In the genomic region with DNA sequence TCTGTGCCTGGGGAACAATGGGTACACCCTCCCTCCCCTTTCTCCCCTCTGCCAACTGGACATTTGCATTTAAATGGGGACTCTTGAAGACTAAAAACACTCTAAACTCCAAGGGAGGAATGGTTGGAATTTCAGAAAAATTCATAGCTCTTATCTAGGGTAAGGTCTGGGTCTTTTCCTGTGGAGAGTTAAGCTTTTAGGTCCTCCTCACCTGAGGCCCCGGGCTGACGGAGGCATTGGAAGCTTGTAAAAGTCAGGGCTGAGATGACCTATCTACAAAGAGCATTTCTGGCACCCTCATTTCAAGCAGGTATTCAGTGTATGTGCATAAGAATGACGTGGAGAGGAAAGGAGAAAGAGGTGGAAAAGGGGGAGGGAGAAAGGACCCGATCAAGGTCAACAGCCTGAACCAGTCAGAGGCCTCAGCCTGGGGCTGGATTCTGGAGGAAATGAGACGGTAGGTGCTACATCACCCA, we compare ENCODE assay signal across 16 cellular contexts.
DNase-seq lines count a peak whose midpoint lies in the region; TF ChIP-seq lines count a peak whose summit lies in the region.
"Had no signal": no experiment of that assay in that cellular context is flagged by ENCODE, and none has a peak within 500 bp of the region (broad histone marks: within the 10 kb centered on the region; RNA-seq: fewer than 3 reads in every experiment).

No MANE protein-coding gene starts in this region.

- H2AK5ac ChIP-seq in mesendoderm (ENCODE audit: low read length), result no peak overlapping the region

- no CpG with 5 or more reads among the region's 5 CpGs for WGBS in mesendoderm (ENCODE audit: extremely low coverage, insufficient coverage, low lambda C conversion rate)

- no peaks in the 10 kb centered on the region for H3K9me3 ChIP-seq in ES-I3 (ENCODE audit: control insufficient read depth, insufficient read depth, low read length)
- H3K9me3 ChIP-seq in CD8-positive, alpha-beta memory T cell (ENCODE audit: low read length), result no peaks in the 10 kb centered on the region

- peak overlapping the region; percentile 4 for H3K27ac Mint-ChIP-seq in glutamatergic neuron (ENCODE audit: unreplicated experiment)
- peak overlapping the region in 3 of 8 donors; percentile 17 to 78 (median 18) for H3K27ac Mint-ChIP-seq in CD8-positive, alpha-beta memory T cell
- H3K27ac Mint-ChIP-seq: stimulated activated naive CD8-positive, alpha-beta T cell treated with anti-CD3 and anti-CD28 coated beads, Interleukin-15, amount 100 ng/mL, for 72 hours had no signal

- H3K4me3 Mint-ChIP-seq in glutamatergic neuron (ENCODE audit: unreplicated experiment), result peak overlapping the region; percentile 51
- peak overlapping the region in 1 of 7 donors; percentile 4 for H3K4me3 Mint-ChIP-seq in CD8-positive, alpha-beta memory T cell
- H3K4me3 Mint-ChIP-seq: stimulated activated naive CD8-positive, alpha-beta T cell treated with anti-CD3 and anti-CD28 coated beads, Interleukin-15, amount 100 ng/mL, for 72 hours had no signal

- H3K4me1 Mint-ChIP-seq in glutamatergic neuron (ENCODE audit: low read depth, unreplicated experiment), result peaks cover 17% of the 10 kb centered on the region
- H3K4me1 Mint-ChIP-seq in CD8-positive, alpha-beta memory T cell, result peaks cover 23 to 44% (median 26%) of the 10 kb centered on the region in 3 donors
- H3K4me1 Mint-ChIP-seq: stimulated activated naive CD8-positive, alpha-beta T cell treated with anti-CD3 and anti-CD28 coated beads, Interleukin-15, amount 100 ng/mL, for 72 hours had no signal

- POLR2A ChIA-PET in CD8-positive, alpha-beta memory T cell (lab: Charles Lee), result no interaction called here

- no peak overlapping the region for H2BK120ac ChIP-seq in mesendoderm (ENCODE audit: low read depth, low read length)

- peaks cover 14% of the 10 kb centered on the region for H3K9me3 Mint-ChIP-seq in glutamatergic neuron (ENCODE audit: unreplicated experiment)
- no peaks in the 10 kb centered on the region for H3K9me3 Mint-ChIP-seq in CD8-positive, alpha-beta memory T cell
- H3K9me3 Mint-ChIP-seq: stimulated activated naive CD8-positive, alpha-beta T cell treated with anti-CD3 and anti-CD28 coated beads, Interleukin-15, amount 100 ng/mL, for 72 hours had no signal

- peaks cover 4% of the 10 kb centered on the region for H3K27me3 Mint-ChIP-seq in glutamatergic neuron (ENCODE audit: unreplicated experiment)
- H3K27me3 Mint-ChIP-seq in CD8-positive, alpha-beta memory T cell, result peaks cover 0 to 4% of the 10 kb centered on the region in 2 donors
- H3K27me3 Mint-ChIP-seq: stimulated activated naive CD8-positive, alpha-beta T cell treated with anti-CD3 and anti-CD28 coated beads, Interleukin-15, amount 100 ng/mL, for 72 hours had no signal

- peaks cover 15% of the 10 kb centered on the region for H3K79me1 ChIP-seq in mesendoderm (ENCODE audit: low read length)

- no peaks in the 10 kb centered on the region for H3K36me3 Mint-ChIP-seq in glutamatergic neuron (ENCODE audit: unreplicated experiment)
- H3K36me3 Mint-ChIP-seq in CD8-positive, alpha-beta memory T cell, result peaks cover 0 to 20% (median 5%) of the 10 kb centered on the region in 3 donors

- H3K4me2 ChIP-seq in mesendoderm (ENCODE audit: low read length), result no peak overlapping the region

- H3K23ac ChIP-seq in mesendoderm (ENCODE audit: low read length), result no peak overlapping the region

- peak overlapping the region; percentile 83 for H3K56ac ChIP-seq in mesendoderm (ENCODE audit: low read length)

- CTCF ChIA-PET in CD8-positive, alpha-beta memory T cell (lab: Charles Lee), result no interaction called here

- TF ChIP-seq CTCF in glutamatergic neuron (IDR thresholded peaks at IDR 0.05; ENCODE audit: partially characterized antibody, unreplicated experiment), result no peak

- H3K18ac ChIP-seq in mesendoderm (ENCODE audit: low read length), result peak overlapping the region; percentile 98

- H3K4me3 ChIP-seq in mesendoderm (ENCODE audit: low read length), result no peak overlapping the region
- no peak overlapping the region for H3K4me3 ChIP-seq in CD8-positive, alpha-beta memory T cell (ENCODE audit: low read length)

- no peak overlapping the region for H2BK15ac ChIP-seq in mesendoderm (replicated peaks; ENCODE audit: low read depth)

- peak overlapping the region; percentile 95 for H3K27ac ChIP-seq in mesendoderm (ENCODE audit: low read depth, low read length)
- no peak overlapping the region for H3K27ac ChIP-seq in CD8-positive, alpha-beta memory T cell (ENCODE audit: low read depth, low read length)
- H3K27ac ChIP-seq: HL-60 had no signal

- 0 out of 2 replicates have a peak overlapping the region, but pooled peaks have one; percentile 15 for H3K9ac ChIP-seq in ES-I3 (ENCODE audit: low read depth, low read length)
- H3K9ac ChIP-seq in mesendoderm (ENCODE audit: low read length), result peak overlapping the region; percentile 27

- H3K36me3 ChIP-seq in ES-I3 (ENCODE audit: insufficient read depth, low read length) (peaks cover 3% of the 10 kb centered on the region; the same call in 1 of the 2 replicates), mesendoderm (ENCODE audit: control insufficient read depth, insufficient read depth, low read length) (no peaks in the 10 kb centered on the region)
- H3K36me3 ChIP-seq in CD8-positive, alpha-beta memory T cell (ENCODE audit: insufficient read depth, low read length), result no peaks in the 10 kb centered on the region

- peak overlapping the region; percentile 89 for H2BK5ac ChIP-seq in mesendoderm (ENCODE audit: low read length)

- peak; percentile 50 for DNase-seq in M059J (ENCODE audit: low read depth)
- no peak for DNase-seq in glutamatergic neuron
- DNase-seq in mesendoderm, result peak; percentile 99
- DNase-seq in T-helper 1 cell, result no peak
- DNase-seq in CD8-positive, alpha-beta memory T cell, result no peak
- no peak for DNase-seq in NCI-H2227 treated with DMSO at 0.1 percent for 48 hours (lab: John Stamatoyannopoulos, UW)
- DNase-seq in dedifferentiated amniotic fluid mesenchymal stem cell (ENCODE audit: extremely low spot score), result no peak
- DNase-seq: activated CD4-positive, alpha-beta T cell treated with anti-CD3 and anti-CD28 coated beads, Interleukin-2, amount 50 U/mL, for 48 hours; COR-L47; GDM1; Kasumi-1; NCI-H1417 treated with DMSO at 0.1 percent for 48 hours; posterior cingulate gyrus; stimulated activated naive CD8-positive, alpha-beta T cell treated with anti-CD3 and anti-CD28 coated beads, Interleukin-15, amount 100 ng/mL, for 72 hours had no signal

- peak overlapping the region; percentile 56 for H3K4ac ChIP-seq in mesendoderm (ENCODE audit: low read depth, low read length)

- no peak overlapping the region for H4K8ac ChIP-seq in mesendoderm (ENCODE audit: low read depth, low read length)

- H3K27me3 ChIP-seq in mesendoderm (ENCODE audit: insufficient read depth, low read length, poor library complexity), result no peaks in the 10 kb centered on the region
- H3K27me3 ChIP-seq in CD8-positive, alpha-beta memory T cell (ENCODE audit: insufficient read depth, low read length, poor library complexity, severe bottlenecking), result no peaks in the 10 kb centered on the region

- H3K4me1 ChIP-seq in ES-I3 (ENCODE audit: insufficient read depth, low read length) (peaks cover 43% of the 10 kb centered on the region), mesendoderm (ENCODE audit: control insufficient read depth, low read depth, low read length) (peaks cover 17% of the 10 kb centered on the region)
- H3K4me1 ChIP-seq in CD8-positive, alpha-beta memory T cell (ENCODE audit: insufficient read depth, low read length), result no peaks in the 10 kb centered on the region

- peaks cover 39% of the 10 kb centered on the region for H3K79me2 ChIP-seq in mesendoderm (ENCODE audit: control insufficient read depth, insufficient read depth, low read length)

- no peak overlapping the region for H4K5ac ChIP-seq in mesendoderm (ENCODE audit: low read length)

Comparison
In these comparisons a context has a peak if more than half of its experiments do, and no peak if none do; other contexts are left out.
1. DNase-seq: peak in M059J (single experiment) and mesendoderm (single experiment); none in glutamatergic neuron (single experiment), T-helper 1 cell (0 of 5), CD8-positive, alpha-beta memory T cell (0 of 5), NCI-H2227 treated with DMSO at 0.1 percent for 48 hours (single experiment) and dedifferentiated amniotic fluid mesenchymal stem cell (single experiment).